Comparison of ENCODE assay signal across 9 cellular contexts in the genomic region with DNA sequence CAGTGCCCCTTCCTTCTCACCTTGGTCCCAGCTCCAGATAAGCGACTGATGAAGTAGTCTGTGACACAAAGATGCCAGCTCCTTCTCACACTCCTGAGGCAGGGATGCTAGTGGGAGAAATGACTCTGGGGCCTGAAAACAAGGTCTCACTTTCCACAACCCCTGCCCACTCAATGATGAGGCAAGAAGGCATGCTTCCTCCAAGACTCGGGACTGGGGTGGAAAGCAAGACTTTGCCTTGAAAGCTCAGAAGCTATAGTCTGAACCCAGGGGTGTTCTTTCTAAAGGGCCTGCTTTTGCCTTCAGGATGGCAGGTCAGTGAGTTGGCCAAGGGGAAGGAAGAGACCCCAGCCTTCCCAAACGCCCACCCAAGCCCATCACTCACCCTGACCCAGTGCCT. TPM values are rescaled to one million over a fixed set of nuclear protein-coding genes. Genes with fewer than 3 reads are reported as not detected.
DNase-seq lines count a peak whose midpoint lies in the region; ATAC-seq, FAIRE-seq and TF ChIP-seq lines count a peak whose summit lies in the region.
"Had no signal": no experiment of that assay in that cellular context is flagged by ENCODE, and none has a peak within 500 bp of the region (broad histone marks: within the 10 kb centered on the region; RNA-seq: fewer than 3 reads in every experiment).

No MANE protein-coding gene starts in this region.

- FAIRE-seq in small intestine (lab: Jason Lieb, UNC), result no peak

- peaks cover 14% of the 10 kb centered on the region; the same call in 1 of the 2 replicates for H3K36me3 ChIP-seq in ACC112 (ENCODE audit: insufficient read depth, low read length)
- no peaks in the 10 kb centered on the region for H3K36me3 ChIP-seq in colonic mucosa
- peaks cover 0 to 4% of the 10 kb centered on the region in 2 donors for H3K36me3 ChIP-seq in small intestine (ENCODE audit: control insufficient read depth in 2 of 2, insufficient read depth in 2 of 2, low read length in 2 of 2)

- peaks cover 13% of the 10 kb centered on the region for H3K4me1 ChIP-seq in ACC112 (ENCODE audit: control insufficient read depth, insufficient read depth, low read length, unreplicated experiment)
- peaks cover 16% of the 10 kb centered on the region for H3K4me1 ChIP-seq in colonic mucosa
- H3K4me1 ChIP-seq in small intestine (ENCODE audit: control insufficient read depth in 2 of 2, insufficient read depth in 1 of 2, low read depth in 1 of 2, low read length in 1 of 2), result peaks cover 0 to 2% of the 10 kb centered on the region in 2 donors

- H3K4me1 Mint-ChIP-seq in IgD-negative memory B cell (peaks cover 12 to 20% (median 20%) of the 10 kb centered on the region in 3 donors), naive B cell (peaks cover 22 to 39% (median 29%) of the 10 kb centered on the region in 3 donors)

- H3K9ac ChIP-seq in colonic mucosa (ENCODE audit: low read depth in 2 of 2, low read length in 2 of 2), result peak overlapping the region; percentile 79 to 80

- DNase-seq in colonic mucosa, result no peak
- DNase-seq in naive B cell, result no peak
- no peak for DNase-seq in small intestine
- no peak for DNase-seq in GM13977 (ENCODE audit: low spot score)
- no peak for DNase-seq in DMS153 treated with DMSO at 0.1 percent for 48 hours (lab: John Stamatoyannopoulos, UW; ENCODE audit: unreplicated experiment)
- DNase-seq: KBM-7 had no signal

- H3K4me3 ChIP-seq in ACC112 (ENCODE audit: low read depth, low read length) (peak overlapping the region; percentile 94), colonic mucosa (peak overlapping the region; percentile 86), small intestine (ENCODE audit: low read depth in 1 of 2, low read length in 2 of 2) (peak overlapping the region in 1 of 2 donors; percentile 85)

- TF ChIP-seq CTCF in colonic mucosa (IDR thresholded peaks at IDR 0.05) (no peak), GM13977 (IDR thresholded peaks at IDR 0.05; ENCODE audit: extremely low read depth, insufficient read depth, missing control alignments) (no peak)

- H2AFZ ChIP-seq in ACC112 (ENCODE audit: low read length, unreplicated experiment), result no peak overlapping the region

- peaks cover 34% of the 10 kb centered on the region for H3K79me2 ChIP-seq in ACC112 (ENCODE audit: control insufficient read depth, insufficient read depth, low read length, unreplicated experiment)

- H3K27ac ChIP-seq in ACC112 (ENCODE audit: low read depth, low read length), result no peak overlapping the region
- H3K27ac ChIP-seq in colonic mucosa, result no peak overlapping the region
- no peak overlapping the region for H3K27ac ChIP-seq in small intestine (ENCODE audit: low read depth in 1 of 2, low read length in 1 of 2)

- intact Hi-C loops in colonic mucosa (cut with DNase I), result loop anchor here (5.0 to 10.0 kb wide), 2 partner anchors 51 to 393 kb away; no protein-coding TSS in a partner anchor

- H3K9me3 ChIP-seq in colonic mucosa, result no peaks in the 10 kb centered on the region
- no peaks in the 10 kb centered on the region for H3K9me3 ChIP-seq in small intestine (ENCODE audit: control insufficient read depth, low read depth)

- H3K27me3 ChIP-seq in ACC112 (ENCODE audit: insufficient read depth, low read length) (no peaks in the 10 kb centered on the region), colonic mucosa (no peaks in the 10 kb centered on the region), small intestine (ENCODE audit: control insufficient read depth in 2 of 2, insufficient read depth in 2 of 2, low read length in 2 of 2) (no peaks in the 10 kb centered on the region)

- WGBS in small intestine, 3 donors, result 23 to 38% (median 27%) methylated on average over 3 of the region's 3 CpGs

- H3K9me3 Mint-ChIP-seq in IgD-negative memory B cell, result no peaks in the 10 kb centered on the region
- no peaks in the 10 kb centered on the region for H3K9me3 Mint-ChIP-seq in naive B cell

- H3K4me3 Mint-ChIP-seq in IgD-negative memory B cell, result peak overlapping the region; percentile 83 to 100 (median 95)
- H3K4me3 Mint-ChIP-seq in naive B cell, result peak overlapping the region; percentile 95 to 100 (median 100)

- H3K27ac Mint-ChIP-seq in IgD-negative memory B cell (no peak overlapping the region), naive B cell (peak overlapping the region in 2 of 6 donors; percentile 38 to 44)

- no peak for ATAC-seq in naive B cell (ENCODE audit: low read depth in 2 of 2)
- no peak for ATAC-seq in GM18870 (IDR thresholded peaks at IDR 0.05; ENCODE audit: unreplicated experiment)

- peaks cover 8% of the 10 kb centered on the region for H3K36me3 Mint-ChIP-seq in IgD-negative memory B cell
- H3K36me3 Mint-ChIP-seq in naive B cell, result peaks cover 0 to 5% of the 10 kb centered on the region in 2 donors

- in situ Hi-C loops in GM13977 (cut with MboI; ENCODE audit: low pct_unique_long_range_greater_than_20kb, low sequenced_read_pairs, unreplicated experiment), result loop anchor here (25.0 kb wide), 1 partner anchor 106 kb away; no protein-coding TSS in a partner anchor

- H3K27me3 Mint-ChIP-seq in IgD-negative memory B cell, result no peaks in the 10 kb centered on the region
- H3K27me3 Mint-ChIP-seq in naive B cell, result no peaks in the 10 kb centered on the region

RNA-seq across cellular contexts. Expression of a gene that starts 1.4 kb away (rescaled TPM):
- 9.2 TPM for polyA plus RNA-seq in IgD-negative memory B cell
- total RNA-seq in colonic mucosa, result 10 to 100 TPM; 14.5 to 28.3 TPM
- polyA plus RNA-seq in naive B cell (ENCODE audit: low read depth in 6 of 6), result 10 to 100 TPM in 4 of 6 donors, 1 to 10 TPM in 2; 5.9 to 25.9 (median 12.0) TPM
- polyA plus RNA-seq in small intestine, result 10 to 100 TPM in 1 of 3 donors, 1 to 10 TPM in 2; 4.1 to 10.0 (median 6.7) TPM

RNA-seq across cellular contexts. Expression of a gene that starts 1.4 kb away (rescaled TPM):
- polyA plus RNA-seq in IgD-negative memory B cell (26.4 TPM), naive B cell (ENCODE audit: low read depth in 6 of 6) (10 to 100 TPM; 20.7 to 31.8 (median 25.6) TPM), small intestine (10 to 100 TPM; 20.1 to 30.4 (median 23.8) TPM)
- 10 to 100 TPM; 23.3 to 25.2 TPM for total RNA-seq in colonic mucosa

RNA-seq across cellular contexts. Expression of a gene that starts 9.0 kb away (rescaled TPM):
- polyA plus RNA-seq in IgD-negative memory B cell (144 TPM), naive B cell (ENCODE audit: low read depth in 6 of 6) (100 to 1,000 TPM in 5 of 6 donors, 10 to 100 TPM in 1; 76.6 to 172 (median 136) TPM), small intestine (10 to 100 TPM; 46.7 to 75.1 (median 56.6) TPM)
- total RNA-seq in colonic mucosa, result 10 to 100 TPM; 64.6 to 90.3 TPM

RNA-seq across cellular contexts. Expression of a gene that starts 16.2 kb away (rescaled TPM):
- polyA plus RNA-seq in IgD-negative memory B cell (37.7 TPM), naive B cell (ENCODE audit: low read depth in 6 of 6) (10 to 100 TPM; 26.6 to 42.1 (median 34.5) TPM), small intestine (10 to 100 TPM; 38.4 to 63.2 (median 61.7) TPM)
- 10 to 100 TPM; 42.4 to 86.2 TPM for total RNA-seq in colonic mucosa

RNA-seq across cellular contexts. Expression of a gene that starts 18.0 kb away (rescaled TPM):
- polyA plus RNA-seq in IgD-negative memory B cell (not detected), naive B cell (ENCODE audit: low read depth in 6 of 6) (not detected), small intestine (1 to 10 TPM; 2.3 to 5.8 (median 4.9) TPM)
- total RNA-seq in colonic mucosa, result under 1 TPM; 0.50 to 0.99 TPM
